17 cellular contexts compared by ENCODE assay signal in the genomic region with DNA sequence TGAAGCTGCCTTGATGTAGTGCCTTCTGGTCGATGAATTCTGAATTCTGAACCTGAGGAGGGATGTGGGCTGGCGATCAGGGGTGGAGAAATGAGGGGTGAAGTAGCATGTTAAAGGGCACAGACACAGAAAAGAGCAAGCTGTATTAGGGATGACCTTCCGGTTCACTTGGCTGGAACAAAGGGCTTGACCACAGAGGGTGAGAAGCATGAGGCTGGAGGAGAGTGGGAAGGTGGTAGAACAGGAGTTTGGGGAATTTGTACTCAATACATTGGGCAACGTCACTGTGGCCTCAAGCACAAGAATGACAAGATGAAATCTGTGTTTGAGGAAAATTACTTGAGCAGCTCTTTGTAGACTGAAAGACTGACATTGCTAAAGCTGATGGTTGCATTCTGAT.
"Had no signal": no experiment of that assay in that cellular context is flagged by ENCODE, and none has a peak within 500 bp of the region (broad histone marks: within the 10 kb centered on the region; RNA-seq: fewer than 3 reads in every experiment).

No MANE protein-coding gene starts in this region.

- H3K36me3 Mint-ChIP-seq: activated naive CD4-positive, alpha-beta T cell treated with anti-CD3 and anti-CD28 coated beads, Interleukin-2, amount 10 ng/mL, durations not matched to agents 7 days and 5 days; natural killer cell had no signal

- DNase-seq: activated CD4-positive, alpha-beta T cell treated with anti-CD3 and anti-CD28 coated beads, Interleukin-2, amount 50 U/mL, for 48 hours; activated naive CD4-positive, alpha-beta T cell treated with anti-CD3 and anti-CD28 coated beads, Interleukin-2, amount 10 ng/mL, durations not matched to agents 7 days and 5 days; activated T-cell treated with anti-CD3 and anti-CD28 coated beads, Interleukin-2, amount 50 U/mL, for 1 hour; caudate nucleus; hypothalamus; kidney; left lung; mesendoderm; natural killer cell; stimulated activated naive CD4-positive, alpha-beta T cell; T-helper 17 cell; transverse colon; WERI-Rb-1 had no signal

- H3K27ac Mint-ChIP-seq: activated naive CD4-positive, alpha-beta T cell treated with anti-CD3 and anti-CD28 coated beads, Interleukin-2, amount 10 ng/mL, durations not matched to agents 7 days and 5 days; activated T-helper 2 cell treated with anti-CD3 and anti-CD28 coated beads, Interferon-gamma antibody, Interleukin-2, Interleukin-4, amounts not matched to agents 10 μg/mL and 5 μg/mL and 100 μg/mL, durations not matched to agents 14 hours and 24 hours and 36 hours; natural killer cell; T-helper 17 cell had no signal

- H3K27ac ChIP-seq: adrenal gland, left lung, transverse colon, WERI-Rb-1 had no signal

- H3K4me3 ChIP-seq: adrenal gland, coronary artery, esophagus muscularis mucosa, left lung, transverse colon had no signal

- H3K27me3 ChIP-seq: adrenal gland, esophagus muscularis mucosa, left lung, transverse colon had no signal

- H3K9me3 ChIP-seq: adrenal gland, esophagus muscularis mucosa, left lung, transverse colon had no signal

- H3K4me1 Mint-ChIP-seq: activated naive CD4-positive, alpha-beta T cell treated with anti-CD3 and anti-CD28 coated beads, Interleukin-2, amount 10 ng/mL, durations not matched to agents 7 days and 5 days; natural killer cell had no signal

- H3K4me3 Mint-ChIP-seq: activated naive CD4-positive, alpha-beta T cell treated with anti-CD3 and anti-CD28 coated beads, Interleukin-2, amount 10 ng/mL, durations not matched to agents 7 days and 5 days; natural killer cell; T-helper 17 cell had no signal

- FAIRE-seq: kidney had no signal

- ATAC-seq: natural killer cell, T-helper 17 cell had no signal

- H3K36me3 ChIP-seq: adrenal gland, esophagus muscularis mucosa, left lung, transverse colon, WERI-Rb-1 had no signal

- H3K9me3 Mint-ChIP-seq: activated naive CD4-positive, alpha-beta T cell treated with anti-CD3 and anti-CD28 coated beads, Interleukin-2, amount 10 ng/mL, durations not matched to agents 7 days and 5 days; activated T-helper 2 cell treated with anti-CD3 and anti-CD28 coated beads, Interferon-gamma antibody, Interleukin-2, Interleukin-4, amounts not matched to agents 10 μg/mL and 5 μg/mL and 100 μg/mL, durations not matched to agents 14 hours and 24 hours and 36 hours; natural killer cell had no signal
